ENCODE assay signal across 7 cellular contexts in genomic region chr16:71610936-71611871, GRCh38. TPM values are rescaled to one million over a fixed set of nuclear protein-coding genes. Genes with fewer than 3 reads are reported as not detected.
A peak's percentile ranks its signal among the peaks of the same experiment; 100 is the strongest.
DNase-seq lines count a peak whose midpoint lies in the region; ATAC-seq, FAIRE-seq and TF ChIP-seq lines count a peak whose summit lies in the region.

No MANE protein-coding gene starts in this region.

- peaks cover 19% of the 10 kb centered on the region for H3K27me3 Mint-ChIP-seq in activated CD8-positive, alpha-beta T cell treated with anti-CD3 and anti-CD28 coated beads for 36 hours

- no peak overlapping the region for H3K27ac ChIP-seq in effector memory CD4-positive, alpha-beta T cell (ENCODE audit: insufficient read depth, low read length, poor library complexity, severe bottlenecking)

- no peaks in the 10 kb centered on the region for H3K9me3 Mint-ChIP-seq in activated CD8-positive, alpha-beta T cell treated with anti-CD3 and anti-CD28 coated beads for 36 hours

- TF ChIP-seq CTCF in activated CD8-positive, alpha-beta T cell treated with anti-CD3 and anti-CD28 coated beads for 36 hours (IDR thresholded peaks at IDR 0.05), result peak; percentile 93

- TF ChIP-seq POLR2A in GM12892 (IDR thresholded peaks at IDR 0.05; ENCODE audit: low read depth, low read length), result no peak

- H3K4me3 ChIP-seq in effector memory CD4-positive, alpha-beta T cell (ENCODE audit: insufficient read depth, low read depth, low read length, poor library complexity, severe bottlenecking), result no peak overlapping the region

- POLR2A ChIA-PET in activated CD8-positive, alpha-beta T cell treated with anti-CD3 and anti-CD28 coated beads for 36 hours (lab: Charles Lee), result interaction anchor here (0.7 to 1.4 kb wide), 2 partner anchors 46 to 61 kb away, joined by 3 to 7 read pairs; no protein-coding TSS in a partner anchor

- no peak overlapping the region for H3K4me3 Mint-ChIP-seq in activated CD8-positive, alpha-beta T cell treated with anti-CD3 and anti-CD28 coated beads for 36 hours

- H3K36me3 ChIP-seq in effector memory CD4-positive, alpha-beta T cell (ENCODE audit: control insufficient read depth, insufficient read depth, low read length), result no peaks in the 10 kb centered on the region

- no peaks in the 10 kb centered on the region for H3K4me1 ChIP-seq in effector memory CD4-positive, alpha-beta T cell (ENCODE audit: control insufficient read depth, insufficient read depth, low read length, poor library complexity, severe bottlenecking)

- DNase-seq in GM12892 (ENCODE audit: insufficient read length) (peak; percentile 68), NCI-H69 (lab: John Stamatoyannopoulos, UW) (peak; percentile 39), midbrain (lab: John Stamatoyannopoulos, UW) (peak; percentile 63)
- DNase-seq in activated CD8-positive, alpha-beta T cell treated with anti-CD3 and anti-CD28 coated beads for 36 hours, result peak; percentile 87
- peak; percentile 37 to 56 (median 44) for DNase-seq in effector memory CD4-positive, alpha-beta T cell
- peak; percentile 38 to 63 for DNase-seq in stimulated activated CD8-positive, alpha-beta memory T cell treated with anti-CD3 and anti-CD28 coated beads, Interleukin-4, amount 100 ng/mL, for 4 hours (ENCODE audit: low read depth in 2 of 2, low spot score in 1 of 2)

- peak; percentile 55 for ATAC-seq in HG03097 (IDR thresholded peaks at IDR 0.05; ENCODE audit: low FRiP score, unreplicated experiment)
- ATAC-seq in activated CD8-positive, alpha-beta T cell treated with anti-CD3 and anti-CD28 coated beads for 36 hours, result peak; percentile 86

- CTCF ChIA-PET in activated CD8-positive, alpha-beta T cell treated with anti-CD3 and anti-CD28 coated beads for 36 hours (lab: Charles Lee), result interaction anchor here (0.6 to 3.3 kb wide), 73 partner anchors 8 to 371 kb away, joined by 3 to 87 read pairs (median 4); partner anchors contain the start of genes CHST4, TAT, ZNF19 and ZNF23

- intact Hi-C loops in activated CD8-positive, alpha-beta T cell treated with anti-CD3 and anti-CD28 coated beads for 36 hours (cut with micrococcal nuclease), result loop anchor here (5.0 to 10.0 kb wide), 2 partner anchors 44 to 196 kb away; no protein-coding TSS in a partner anchor

- H3K27ac Mint-ChIP-seq in activated CD8-positive, alpha-beta T cell treated with anti-CD3 and anti-CD28 coated beads for 36 hours, result no peak overlapping the region

- H3K36me3 Mint-ChIP-seq in activated CD8-positive, alpha-beta T cell treated with anti-CD3 and anti-CD28 coated beads for 36 hours (ENCODE audit: low read depth), result no peaks in the 10 kb centered on the region

- peak; percentile 82 for FAIRE-seq in GM12892 (lab: Jason Lieb, UNC)

- no peaks in the 10 kb centered on the region for H3K27me3 ChIP-seq in effector memory CD4-positive, alpha-beta T cell (replicated peaks; ENCODE audit: control insufficient read depth, insufficient read depth, low read length, poor library complexity, severe bottlenecking)

- no peaks in the 10 kb centered on the region for H3K9me3 ChIP-seq in effector memory CD4-positive, alpha-beta T cell (ENCODE audit: control insufficient read depth, low read length)

- peaks cover 9% of the 10 kb centered on the region for H3K4me1 Mint-ChIP-seq in activated CD8-positive, alpha-beta T cell treated with anti-CD3 and anti-CD28 coated beads for 36 hours (ENCODE audit: low read depth)

RNA-seq across cellular contexts. Expression of gene MARVELD3, which starts 14.8 kb away (rescaled TPM):
- 0.17 TPM for polyA plus RNA-seq in GM12892 (2012; ENCODE audit: missing spikeins)
- not detected for total RNA-seq in activated CD8-positive, alpha-beta T cell treated with anti-CD3 and anti-CD28 coated beads for 36 hours

RNA-seq across cellular contexts. Expression of gene TAT, which starts 34.3 kb away (rescaled TPM):
- polyA plus RNA-seq in GM12892 (2012; ENCODE audit: missing spikeins), result 0.11 TPM
- total RNA-seq in activated CD8-positive, alpha-beta T cell treated with anti-CD3 and anti-CD28 coated beads for 36 hours, result not detected
